ENCODE assay signal across 13 cellular contexts in genomic region chr2:121599963-121600651, GRCh38.
DNase-seq lines count a peak whose midpoint lies in the region; ATAC-seq lines count a peak whose summit lies in the region.
"Had no signal": no experiment of that assay in that cellular context is flagged by ENCODE, and none has a peak within 500 bp of the region (broad histone marks: within the 10 kb centered on the region; RNA-seq: fewer than 3 reads in every experiment).

No MANE protein-coding gene starts in this region.

- DNase-seq in foreskin melanocyte (peak; percentile 68), DMS153 (lab: John Stamatoyannopoulos, UW) (no peak), NCI-H524 treated with DMSO at 0.1 percent for 48 hours (lab: John Stamatoyannopoulos, UW) (no peak)
- no peak for DNase-seq in effector CD8-positive, alpha-beta T cell (lab: John Stamatoyannopoulos, UW)
- DNase-seq: activated CD4-positive, alpha-beta T cell treated with anti-CD3 and anti-CD28 coated beads, Interleukin-2, amount 50 U/mL, for 48 hours; Caco-2; naive B cell; NCI-H2081; SIG-M5 had no signal

- ATAC-seq in GM18502 (IDR thresholded peaks at IDR 0.05; ENCODE audit: poor library complexity, unreplicated experiment) (peak; percentile 72), GM21447 (IDR thresholded peaks at IDR 0.05; ENCODE audit: unreplicated experiment) (peak; percentile 41), HG03342 (IDR thresholded peaks at IDR 0.05; ENCODE audit: unreplicated experiment) (peak; percentile 49), GM21367 (IDR thresholded peaks at IDR 0.05; ENCODE audit: unreplicated experiment) (no peak)
